8 cellular contexts compared by ENCODE assay signal in genomic region chr7:50696810-50697582, GRCh38.
DNase-seq lines count a peak whose midpoint lies in the region; ATAC-seq and TF ChIP-seq lines count a peak whose summit lies in the region.

No MANE protein-coding gene starts in this region.

- DNase-seq in stimulated activated CD4-positive, alpha-beta T cell treated with anti-CD3 and anti-CD28 coated beads, Interleukin-15, amount 100 ng/mL, for 24 hours: peak; percentile 10
- no peak for DNase-seq in stimulated activated CD4-positive, alpha-beta T cell treated with anti-CD3 and anti-CD28 coated beads, Interleukin-4, amount 100 ng/mL, for 4 hours
- DNase-seq in RWPE2 (ENCODE audit: low spot score) (no peak), foreskin fibroblast (no peak), NCI-H1930 (lab: John Stamatoyannopoulos, UW) (no peak), middle frontal gyrus (ENCODE audit: extremely low spot score, low spot score) (no peak), sciatic nerve (ENCODE audit: low spot score) (no peak)

- no peak overlapping the region for H3K4me3 ChIP-seq in RWPE2 (ENCODE audit: severe bottlenecking)
- H3K4me3 ChIP-seq in foreskin fibroblast (ENCODE audit: low read depth in 1 of 2, low read length in 2 of 2): no peak overlapping the region

- H3K27ac ChIP-seq in RWPE2 (ENCODE audit: poor library complexity, severe bottlenecking): no peak overlapping the region

- H3K4me1 ChIP-seq in RWPE2 (ENCODE audit: insufficient read depth, poor library complexity, severe bottlenecking): no peaks in the 10 kb centered on the region

- intact Hi-C loops in sciatic nerve (cut with DNase I): no loop called here

- no peaks in the 10 kb centered on the region for H3K9me3 ChIP-seq in RWPE2 (ENCODE audit: severe bottlenecking)

- peaks cover 5% of the 10 kb centered on the region; the same call in 1 of the 2 replicates for H3K36me3 ChIP-seq in RWPE2 (ENCODE audit: low read depth)

- peak; percentile 61 for TF ChIP-seq CTCF in RWPE2 (IDR thresholded peaks at IDR 0.05; ENCODE audit: poor library complexity, severe bottlenecking)
- peak; percentile 41 for TF ChIP-seq CTCF in foreskin fibroblast (IDR thresholded peaks at IDR 0.05; ENCODE audit: low read depth, low read length)

- no peaks in the 10 kb centered on the region for H3K27me3 ChIP-seq in RWPE2 (ENCODE audit: insufficient read depth, poor library complexity, severe bottlenecking)

- ATAC-seq in RWPE2 (ENCODE audit: low read depth): no peak
- no peak for ATAC-seq in HG02970 (IDR thresholded peaks at IDR 0.05; ENCODE audit: low FRiP score, unreplicated experiment)
- no peak for ATAC-seq in sciatic nerve
